In the genomic region with DNA sequence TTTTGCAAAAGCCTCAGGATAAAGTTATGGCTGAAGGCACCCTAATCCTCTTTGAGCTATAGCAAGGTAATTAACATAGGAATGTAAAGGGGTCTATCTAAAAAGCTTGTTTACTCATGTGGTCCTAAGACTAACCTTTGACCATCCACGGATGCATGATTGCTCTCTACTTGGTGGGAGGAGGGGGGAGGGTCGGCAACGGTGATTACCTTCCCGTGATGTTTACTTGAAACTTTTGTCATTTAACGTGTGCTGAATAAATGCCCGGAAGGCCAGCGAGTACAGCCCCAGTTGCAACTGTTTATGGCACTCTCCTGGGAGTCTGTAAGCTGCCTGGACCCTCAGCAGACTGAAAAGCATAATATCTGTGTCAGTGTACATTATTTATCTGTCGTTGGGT, we compare ENCODE assay signal across 20 cellular contexts.
"Had no signal": no experiment of that assay in that cellular context is flagged by ENCODE, and none has a peak within 500 bp of the region (broad histone marks: within the 10 kb centered on the region; RNA-seq: fewer than 3 reads in every experiment).

No MANE protein-coding gene starts in this region.

- ATAC-seq: activated CD4-positive, alpha-beta T cell treated with anti-CD3 and anti-CD28 coated beads for 36 hours; body of pancreas; sciatic nerve; stimulated activated effector memory CD8-positive, alpha-beta T cell treated with anti-CD3 and anti-CD28 coated beads, Interleukin-12 subunit alpha, Interleukin-12 subunit beta, amount 100 ng/mL, for 72 hours had no signal

- H3K36me3 ChIP-seq: left ventricle myocardium inferior, ovary, stomach had no signal

- H3K27me3 Mint-ChIP-seq: activated CD4-positive, alpha-beta memory T cell treated with anti-CD3 and anti-CD28 coated beads for 36 hours; activated CD4-positive, alpha-beta T cell treated with anti-CD3 and anti-CD28 coated beads for 36 hours had no signal

- H3K27ac Mint-ChIP-seq: activated CD4-positive, alpha-beta memory T cell treated with anti-CD3 and anti-CD28 coated beads for 36 hours; activated CD4-positive, alpha-beta T cell treated with anti-CD3 and anti-CD28 coated beads for 36 hours; activated T-helper 2 cell treated with anti-CD3 and anti-CD28 coated beads, Interferon-gamma antibody, Interleukin-2, Interleukin-4, amounts not matched to agents 10 μg/mL and 5 μg/mL and 100 μg/mL, durations not matched to agents 14 hours and 24 hours and 36 hours; stimulated activated effector memory CD8-positive, alpha-beta T cell treated with anti-CD3 and anti-CD28 coated beads, Interleukin-12 subunit alpha, Interleukin-12 subunit beta, amount 100 ng/mL, for 72 hours had no signal

- H3K9me3 Mint-ChIP-seq: activated CD4-positive, alpha-beta memory T cell treated with anti-CD3 and anti-CD28 coated beads for 36 hours; activated T-helper 2 cell treated with anti-CD3 and anti-CD28 coated beads, Interferon-gamma antibody, Interleukin-2, Interleukin-4, amounts not matched to agents 10 μg/mL and 5 μg/mL and 100 μg/mL, durations not matched to agents 14 hours and 24 hours and 36 hours; stimulated activated effector memory CD8-positive, alpha-beta T cell treated with anti-CD3 and anti-CD28 coated beads, Interleukin-12 subunit alpha, Interleukin-12 subunit beta, amount 100 ng/mL, for 72 hours had no signal

- H3K27me3 ChIP-seq: body of pancreas, dorsolateral prefrontal cortex, ovary, stomach had no signal

- H3K9me3 ChIP-seq: body of pancreas, left ventricle myocardium inferior, ovary, stomach had no signal

- H3K4me1 ChIP-seq: body of pancreas had no signal

- H3K27ac ChIP-seq: body of pancreas, dorsolateral prefrontal cortex, epithelial cell of prostate, left ventricle myocardium inferior, ovary, stomach had no signal

- H3K4me3 Mint-ChIP-seq: activated CD4-positive, alpha-beta memory T cell treated with anti-CD3 and anti-CD28 coated beads for 36 hours; activated CD4-positive, alpha-beta T cell treated with anti-CD3 and anti-CD28 coated beads for 36 hours; stimulated activated effector memory CD8-positive, alpha-beta T cell treated with anti-CD3 and anti-CD28 coated beads, Interleukin-12 subunit alpha, Interleukin-12 subunit beta, amount 100 ng/mL, for 72 hours had no signal

- DNase-seq: activated CD4-positive, alpha-beta memory T cell treated with anti-CD3 and anti-CD28 coated beads for 36 hours; activated CD4-positive, alpha-beta T cell treated with anti-CD3 and anti-CD28 coated beads for 36 hours; activated naive CD4-positive, alpha-beta T cell treated with Interleukin-2 at 50 U/mL for 16 hours; activated T-cell treated with anti-CD3 and anti-CD28 coated beads, Interleukin-2, amount 50 U/mL, for 1 hour; body of pancreas; caudate nucleus; dorsolateral prefrontal cortex; foreskin fibroblast; hypothalamus; left ventricle myocardium inferior; mammary epithelial cell; ovary; stimulated activated CD4-positive, alpha-beta T cell treated with anti-CD3 and anti-CD28 coated beads, Interleukin-4, amount 100 ng/mL, for 24 hours; stomach; trophoblast cell had no signal

- H3K4me3 ChIP-seq: body of pancreas, dorsolateral prefrontal cortex, left ventricle myocardium inferior, ovary, smooth muscle cell, stomach had no signal

- H3K36me3 Mint-ChIP-seq: activated CD4-positive, alpha-beta memory T cell treated with anti-CD3 and anti-CD28 coated beads for 36 hours; stimulated activated effector memory CD8-positive, alpha-beta T cell treated with anti-CD3 and anti-CD28 coated beads, Interleukin-12 subunit alpha, Interleukin-12 subunit beta, amount 100 ng/mL, for 72 hours had no signal

- H3K4me1 Mint-ChIP-seq: activated CD4-positive, alpha-beta T cell treated with anti-CD3 and anti-CD28 coated beads for 36 hours had no signal
